In genomic region chr2:85577063-85577385, GRCh38 we compare ENCODE assay signal across 1 cellular context.
TF ChIP-seq lines count a peak whose summit lies in the region.

No MANE protein-coding gene starts in this region.

TF ChIP-seq in HepG2, 621 proteins besides CTCF, POLR2A, EP300 and RAD21 (continued from another document):
- TF ChIP-seq KIAA2018 (CRISPR knock-in tag; IDR thresholded peaks at IDR 0.05; ENCODE audit: borderline replicate concordance) (no peak), BRCA1 (CRISPR knock-in tag; IDR thresholded peaks at IDR 0.05) (no peak), NFATC3 (CRISPR knock-in tag; IDR thresholded peaks at IDR 0.05) (0 out of 2 replicates have a peak, but pooled peaks have one; percentile 17), TP53 (CRISPR knock-in tag; conservative IDR thresholded peaks at IDR 0.05) (0 out of 2 replicates have a peak, but pooled peaks have one; percentile 38), ZHX2 (IDR thresholded peaks at IDR 0.05; ENCODE audit: low read depth) (no peak), ZHX2 (CRISPR knock-in tag; IDR thresholded peaks at IDR 0.05; ENCODE audit: borderline replicate concordance) (no peak), PCBP2 (optimal IDR thresholded peaks at IDR 0.05; ENCODE audit: low read depth, low read length, poor library complexity, severe bottlenecking) (no peak), ZMYM2 (CRISPR knock-in tag; IDR thresholded peaks at IDR 0.05) (no peak), ZBTB2 (CRISPR knock-in tag; IDR thresholded peaks at IDR 0.05; ENCODE audit: low read depth) (no peak), MIXL1 (CRISPR knock-in tag; IDR thresholded peaks at IDR 0.05) (no peak)
TF ChIP-seq in HepG2: peak in this region for 13.
